In the genomic region with DNA sequence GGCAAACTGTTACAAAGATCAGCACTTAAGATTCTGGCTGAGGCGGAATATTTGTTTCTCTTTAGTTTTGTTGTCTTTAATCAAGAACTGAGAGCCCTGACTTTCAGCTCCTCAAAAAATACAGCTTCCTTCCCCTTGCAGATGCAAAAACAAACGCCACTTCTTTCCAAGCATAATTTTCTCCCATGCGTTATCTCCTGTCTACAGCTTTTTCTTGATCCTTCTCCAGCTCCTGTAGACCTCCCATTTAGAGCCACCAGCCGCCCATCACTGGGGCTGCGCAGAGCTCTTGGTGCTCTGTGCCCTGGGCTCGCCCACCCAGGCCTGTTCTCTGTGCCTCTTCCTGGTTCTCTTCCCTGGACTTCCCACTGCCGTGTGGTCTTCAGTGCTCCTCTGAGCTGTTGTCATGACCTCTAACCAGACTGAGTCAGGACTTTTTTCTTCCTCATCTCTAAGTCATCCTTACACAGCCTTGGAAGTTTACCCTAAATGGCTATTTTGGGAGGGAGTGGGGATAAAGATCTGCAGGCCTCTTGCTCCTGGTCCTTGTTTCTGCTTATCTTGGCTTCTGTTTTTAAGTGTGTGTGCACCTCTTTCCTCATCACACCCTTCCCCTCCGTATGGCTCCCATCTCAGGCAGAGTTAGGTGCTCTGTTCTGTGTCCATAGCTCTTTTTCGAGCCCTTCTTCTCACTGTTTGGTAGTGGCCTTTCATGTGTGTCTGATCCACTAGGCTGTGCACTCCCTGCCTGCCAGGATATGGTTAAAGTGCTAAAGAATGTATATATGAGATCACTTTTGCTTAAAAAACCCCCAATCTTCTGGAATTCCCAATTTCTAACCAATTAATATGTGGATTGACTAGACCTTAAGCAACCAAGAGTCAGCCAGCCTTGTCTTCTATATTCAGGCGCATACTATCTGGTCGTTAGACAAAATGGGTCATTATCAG, we compare ENCODE assay signal across 12 cellular contexts.
A peak's percentile ranks its signal among the peaks of the same experiment; 100 is the strongest.
DNase-seq lines count a peak whose midpoint lies in the region; ATAC-seq and TF ChIP-seq lines count a peak whose summit lies in the region.
"Had no signal": no experiment of that assay in that cellular context is flagged by ENCODE, and none has a peak within 500 bp of the region (broad histone marks: within the 10 kb centered on the region; RNA-seq: fewer than 3 reads in every experiment).

No MANE protein-coding gene starts in this region.

- H3K4me1 ChIP-seq in mucosa of rectum (ENCODE audit: control insufficient read depth in 2 of 2, insufficient read depth in 2 of 2, low read length in 2 of 2) (peaks cover 17 to 45% of the 10 kb centered on the region in 2 donors), uterus (peaks cover 27 to 31% of the 10 kb centered on the region in 2 donors)

- no peak overlapping the region for H3K4me3 ChIP-seq in mucosa of rectum (ENCODE audit: low read length in 2 of 2)
- H3K4me3 ChIP-seq in uterus, result no peak overlapping the region

- no peaks in the 10 kb centered on the region for H3K27me3 ChIP-seq in mucosa of rectum (ENCODE audit: control insufficient read depth in 2 of 2, insufficient read depth in 2 of 2, low read length in 2 of 2)
- H3K27me3 ChIP-seq in uterus, result no peaks in the 10 kb centered on the region

- peaks cover 2% of the 10 kb centered on the region for H3K27me3 Mint-ChIP-seq in endothelial cell (ENCODE audit: unreplicated experiment)

- no peaks in the 10 kb centered on the region for H3K9me3 Mint-ChIP-seq in endothelial cell (ENCODE audit: unreplicated experiment)

- TF ChIP-seq CTCF in endothelial cell (IDR thresholded peaks at IDR 0.05; ENCODE audit: unreplicated experiment), result no peak
- no peak for TF ChIP-seq CTCF in uterus (IDR thresholded peaks at IDR 0.05)

- H3K27ac ChIP-seq in mucosa of rectum (ENCODE audit: low read depth in 2 of 2, low read length in 2 of 2), result peak overlapping the region; percentile 69 to 72
- H3K27ac ChIP-seq in uterus, result peak overlapping the region; percentile 79 to 90

- H3K36me3 ChIP-seq in mucosa of rectum (ENCODE audit: control insufficient read depth in 2 of 2, insufficient read depth in 2 of 2, low read length in 2 of 2) (no peaks in the 10 kb centered on the region), uterus (no peaks in the 10 kb centered on the region)

- peaks cover 45% of the 10 kb centered on the region for H3K4me1 Mint-ChIP-seq in endothelial cell (ENCODE audit: unreplicated experiment)

- peak; percentile 49 for ATAC-seq in Right ventricle myocardium inferior

- no peak overlapping the region for H3K27ac Mint-ChIP-seq in endothelial cell (ENCODE audit: unreplicated experiment)

- peak in 1 of 2 donors; percentile 15 for TF ChIP-seq POLR2A in uterus (IDR thresholded peaks at IDR 0.05)

- H3K36me3 Mint-ChIP-seq in endothelial cell (ENCODE audit: low read depth, unreplicated experiment), result peaks cover 10% of the 10 kb centered on the region

- peak overlapping the region; percentile 13 for H3K4me3 Mint-ChIP-seq in endothelial cell (ENCODE audit: unreplicated experiment)

- DNase-seq in Right ventricle myocardium inferior (ENCODE audit: missing footprints), result no peak
- no peak for DNase-seq in cardiac septum (ENCODE audit: low spot score)
- no peak for DNase-seq in endothelial cell (ENCODE audit: low spot score)
- peak in 1 of 2 donors; percentile 54 for DNase-seq in uterus
- DNase-seq in stimulated activated CD8-positive, alpha-beta memory T cell treated with anti-CD3 and anti-CD28 coated beads, Interleukin-4, amount 100 ng/mL, for 48 hours, result no peak
- DNase-seq in foreskin melanocyte, result no peak
- DNase-seq in NCI-H526 treated with DMSO at 0.1 percent for 48 hours (lab: John Stamatoyannopoulos, UW), result no peak
- DNase-seq: activated CD4-positive, CD25-positive, alpha-beta regulatory T cell; AML-193; cortex of kidney; NCI-H524 treated with DMSO at 0.1 percent for 48 hours had no signal

- intact Hi-C loops in Right ventricle myocardium inferior (cut with DNase I) (no loop called here), cardiac septum (cut with DNase I) (loop anchor here (5.0 kb wide), 1 partner anchor 75 kb away; no protein-coding TSS in a partner anchor), uterus (cut with DNase I; ENCODE audit: low total_unique reads) (no loop called here)

- no peak overlapping the region for H3K9ac ChIP-seq in mucosa of rectum (ENCODE audit: low read depth in 1 of 2, low read length in 2 of 2)

- no peaks in the 10 kb centered on the region for H3K9me3 ChIP-seq in mucosa of rectum (ENCODE audit: control insufficient read depth in 2 of 2, low read length in 2 of 2)
- no peaks in the 10 kb centered on the region for H3K9me3 ChIP-seq in uterus
